7 cellular contexts compared by ENCODE assay signal in genomic region chr2:161307676-161308075, GRCh38. TPM values are rescaled to one million over a fixed set of nuclear protein-coding genes. Genes with fewer than 3 reads are reported as not detected.
DNase-seq lines count a peak whose midpoint lies in the region; ATAC-seq and TF ChIP-seq lines count a peak whose summit lies in the region.

No MANE protein-coding gene starts in this region.

- H3K36me3 ChIP-seq in iPS DF 6.9 (ENCODE audit: control insufficient read depth, insufficient read depth, low read length), result no peaks in the 10 kb centered on the region

- ATAC-seq in activated B cell treated with CpG ODN at 0.5 μM for 24 hours (ENCODE audit: low read depth), result no peak
- ATAC-seq in stimulated activated naive CD8-positive, alpha-beta T cell treated with anti-CD3 and anti-CD28 coated beads, Interleukin-15, amount 100 ng/mL, for 72 hours, result no peak

- peaks cover 4% of the 10 kb centered on the region for H3K9me3 Mint-ChIP-seq in activated B cell treated with CpG ODN at 0.5 μM for 24 hours
- peaks cover 4 to 14% of the 10 kb centered on the region in 2 donors for H3K9me3 Mint-ChIP-seq in stimulated activated naive CD8-positive, alpha-beta T cell treated with anti-CD3 and anti-CD28 coated beads, Interleukin-15, amount 100 ng/mL, for 72 hours

- H3K27ac ChIP-seq in HL-60 (replicated peaks) (peak overlapping the region; percentile 90), iPS DF 6.9 (ENCODE audit: low read length) (no peak overlapping the region)

- CTCF ChIA-PET in activated B cell treated with CpG ODN at 0.5 μM for 24 hours (lab: Charles Lee), result interaction anchor here (1.9 kb wide), 1 partner anchor 32 kb away, joined by 6 read pairs; no protein-coding TSS in a partner anchor

- DNase-seq in HL-60 (ENCODE audit: low read depth in 1 of 2, low spot score in 1 of 2) (no peak), activated B cell treated with CpG ODN at 0.5 μM for 24 hours (no peak), iPS DF 6.9 (ENCODE audit: low read depth, low spot score) (no peak), NCI-H748 treated with DMSO at 0.1 percent for 48 hours (lab: John Stamatoyannopoulos, UW) (no peak), NCI-H1694 treated with DMSO at 0.1 percent for 48 hours (lab: John Stamatoyannopoulos, UW) (no peak), GDM1 (lab: John Stamatoyannopoulos, UW) (no peak)
- DNase-seq in stimulated activated naive CD8-positive, alpha-beta T cell treated with anti-CD3 and anti-CD28 coated beads, Interleukin-15, amount 100 ng/mL, for 72 hours, result no peak

- POLR2A ChIA-PET in activated B cell treated with CpG ODN at 0.5 μM for 24 hours (lab: Charles Lee), result interaction anchor here (0.6 to 2.1 kb wide), 10 partner anchors 21 to 1036 kb away, joined by 3 to 9 read pairs (median 4); partner anchors contain the start of gene GCA

- H3K27ac Mint-ChIP-seq in activated B cell treated with CpG ODN at 0.5 μM for 24 hours, result peak overlapping the region; percentile 97
- peak overlapping the region; percentile 95 to 99 for H3K27ac Mint-ChIP-seq in stimulated activated naive CD8-positive, alpha-beta T cell treated with anti-CD3 and anti-CD28 coated beads, Interleukin-15, amount 100 ng/mL, for 72 hours

- no CpG with 5 or more reads among the region's 6 CpGs for WGBS in iPS DF 6.9 (ENCODE audit: insufficient coverage, insufficient read length)

- H3K4me1 Mint-ChIP-seq in activated B cell treated with CpG ODN at 0.5 μM for 24 hours, result peaks cover 30% of the 10 kb centered on the region
- H3K4me1 Mint-ChIP-seq in stimulated activated naive CD8-positive, alpha-beta T cell treated with anti-CD3 and anti-CD28 coated beads, Interleukin-15, amount 100 ng/mL, for 72 hours, result peaks cover 21% of the 10 kb centered on the region

- no peaks in the 10 kb centered on the region for H3K27me3 Mint-ChIP-seq in activated B cell treated with CpG ODN at 0.5 μM for 24 hours
- H3K27me3 Mint-ChIP-seq in stimulated activated naive CD8-positive, alpha-beta T cell treated with anti-CD3 and anti-CD28 coated beads, Interleukin-15, amount 100 ng/mL, for 72 hours, result peaks cover 7% of the 10 kb centered on the region

- H3K4me3 ChIP-seq in HL-60 (replicated peaks; ENCODE audit: insufficient read depth, low read length), result peak overlapping the region; percentile 73
- peak overlapping the region; percentile 65; the same call in 1 of the 2 replicates for H3K4me3 ChIP-seq in iPS DF 6.9 (ENCODE audit: low read length)

- H3K36me3 Mint-ChIP-seq in activated B cell treated with CpG ODN at 0.5 μM for 24 hours (ENCODE audit: low read depth), result peaks cover 10% of the 10 kb centered on the region

- intact Hi-C loops in activated B cell treated with CpG ODN at 0.5 μM for 24 hours (cut with micrococcal nuclease), result loop anchor here (1.0 to 10.0 kb wide), 5 partner anchors 63 to 1595 kb away; partner anchors contain the start of genes GCA, LY75, MARCHF7 and TANK

- H3K4me3 Mint-ChIP-seq in activated B cell treated with CpG ODN at 0.5 μM for 24 hours, result peak overlapping the region; percentile 99
- peak overlapping the region; percentile 92 to 97 for H3K4me3 Mint-ChIP-seq in stimulated activated naive CD8-positive, alpha-beta T cell treated with anti-CD3 and anti-CD28 coated beads, Interleukin-15, amount 100 ng/mL, for 72 hours

- no peak for TF ChIP-seq CTCF in HL-60 (IDR thresholded peaks at IDR 0.05; ENCODE audit: insufficient read depth, low read length)
- TF ChIP-seq CTCF in activated B cell treated with CpG ODN at 0.5 μM for 24 hours (IDR thresholded peaks at IDR 0.05), result no peak

- H3K27me3 ChIP-seq in HL-60 (ENCODE audit: insufficient read depth, poor library complexity, severe bottlenecking) (no peaks in the 10 kb centered on the region), iPS DF 6.9 (ENCODE audit: control insufficient read depth, insufficient read depth, low read length) (no peaks in the 10 kb centered on the region)

- no peaks in the 10 kb centered on the region for H3K4me1 ChIP-seq in iPS DF 6.9 (ENCODE audit: control insufficient read depth, insufficient read depth, low read length)

- no peaks in the 10 kb centered on the region for H3K9me3 ChIP-seq in iPS DF 6.9 (ENCODE audit: control insufficient read depth, insufficient read depth, low read length)

RNA-seq across cellular contexts. Expression of gene PSMD14, which starts 0.5 kb away (rescaled TPM):
- 55.0 and 55.1 TPM in 2 replicates for total RNA-seq in activated B cell treated with CpG ODN at 0.5 μM for 24 hours
